Comparison of ENCODE assay signal across 10 cellular contexts in genomic region chr7:101201695-101202602, GRCh38. TPM values are rescaled to one million over a fixed set of nuclear protein-coding genes. Genes with fewer than 3 reads are reported as not detected.
A peak's percentile ranks its signal among the peaks of the same experiment; 100 is the strongest.
DNase-seq lines count a peak whose midpoint lies in the region; ATAC-seq and TF ChIP-seq lines count a peak whose summit lies in the region.
"Had no signal": no experiment of that assay in that cellular context is flagged by ENCODE, and none has a peak within 500 bp of the region (broad histone marks: within the 10 kb centered on the region; RNA-seq: fewer than 3 reads in every experiment).

No MANE protein-coding gene starts in this region.

- no peaks in the 10 kb centered on the region for H3K9me3 ChIP-seq in Caco-2
- no peaks in the 10 kb centered on the region for H3K9me3 ChIP-seq in liver (ENCODE audit: control insufficient read depth in 4 of 4, low read length in 3 of 4)

- H3K4me1 Mint-ChIP-seq in Caco-2 (ENCODE audit: low read depth, unreplicated experiment) = peaks cover 14% of the 10 kb centered on the region
- peaks cover 14% of the 10 kb centered on the region for H3K4me1 Mint-ChIP-seq in activated T-helper 17 cell treated with anti-CD3 and anti-CD28 coated beads, Interleukin-2, amount 50 U/mL, for 72 hours

- no peak overlapping the region for H3K4me3 ChIP-seq in Caco-2 (ENCODE audit: low read depth, low read length)
- H3K4me3 ChIP-seq in liver (ENCODE audit: low read depth in 1 of 3, low read length in 3 of 3) = peak overlapping the region in 2 of 3 donors; percentile 30 to 57

- H3K9me3 Mint-ChIP-seq in Caco-2 (ENCODE audit: unreplicated experiment) = no peaks in the 10 kb centered on the region
- no peaks in the 10 kb centered on the region for H3K9me3 Mint-ChIP-seq in activated T-helper 17 cell treated with anti-CD3 and anti-CD28 coated beads, Interleukin-2, amount 50 U/mL, for 72 hours
- H3K9me3 Mint-ChIP-seq: activated naive CD4-positive, alpha-beta T cell treated with anti-CD3 and anti-CD28 coated beads for 36 hours had no signal

- BruUV-seq in Caco-2 (replicated peaks; lab: Mats Ljungman, UMichigan) = no TSS peak

- H3K4me1 ChIP-seq in Caco-2 (peaks cover 20% of the 10 kb centered on the region), liver (ENCODE audit: control insufficient read depth in 4 of 4, insufficient read depth in 4 of 4, low read length in 3 of 4) (peaks cover 2 to 27% (median 15%) of the 10 kb centered on the region in 4 donors)

- 15% methylated on average over 75 of the region's 75 CpGs for WGBS in liver

- peaks cover 6% of the 10 kb centered on the region for H3K36me3 Mint-ChIP-seq in Caco-2 (ENCODE audit: insufficient read depth, unreplicated experiment)
- peaks cover 12% of the 10 kb centered on the region for H3K36me3 Mint-ChIP-seq in activated T-helper 17 cell treated with anti-CD3 and anti-CD28 coated beads, Interleukin-2, amount 50 U/mL, for 72 hours (ENCODE audit: low read depth)

- TF ChIP-seq RAD21 in liver (IDR thresholded peaks at IDR 0.05) = no peak

- TF ChIP-seq CTCF in Caco-2 (IDR thresholded peaks at IDR 0.05; ENCODE audit: insufficient read depth in 1 of 2, low read depth in 1 of 2, low read length in 1 of 2, severe bottlenecking in 1 of 2, unreplicated experiment in 1 of 2) (no peak), liver (IDR thresholded peaks at IDR 0.05; ENCODE audit: low read depth, low read length, missing input control) (no peak)

- no peaks in the 10 kb centered on the region; the same call in 1 of the 2 replicates for H3K36me3 ChIP-seq in Caco-2 (ENCODE audit: control insufficient read depth, insufficient read depth, low read length)
- peaks cover 0 to 9% (median 4%) of the 10 kb centered on the region in 4 donors for H3K36me3 ChIP-seq in liver (ENCODE audit: control insufficient read depth in 4 of 4, insufficient read depth in 3 of 4, low read depth in 1 of 4, low read length in 3 of 4)

- CTCF ChIA-PET in Caco-2 (lab: Charles Lee) = interaction anchor here (2.5 kb wide), 1 partner anchor 10 kb away, joined by 12 read pairs; no protein-coding TSS in a partner anchor

- H3K27ac ChIP-seq in liver (ENCODE audit: low read depth in 1 of 2, low read length in 2 of 2) = peak overlapping the region; percentile 23 to 65

- no peak for DNase-seq in Caco-2
- DNase-seq in HCEC 1CT = no peak
- DNase-seq in activated CD4-positive, CD25-positive, alpha-beta regulatory T cell treated with anti-CD3 and anti-CD28 coated beads, Interleukin-2, amount 50 U/mL, for 72 hours = no peak
- DNase-seq in amygdala (lab: John Stamatoyannopoulos, UW) = no peak
- DNase-seq: activated naive CD4-positive, alpha-beta T cell treated with anti-CD3 and anti-CD28 coated beads for 36 hours; stimulated activated CD4-positive, alpha-beta T cell treated with anti-CD3 and anti-CD28 coated beads, Interleukin-4, amount 100 ng/mL, for 24 hours; T-helper 9 cell had no signal

- no peak overlapping the region for H3K9ac ChIP-seq in liver (ENCODE audit: low read depth in 1 of 2, low read length in 2 of 2)

- peak; percentile 28 for ATAC-seq in activated T-helper 17 cell treated with anti-CD3 and anti-CD28 coated beads, Interleukin-2, amount 50 U/mL, for 72 hours (replicated peaks)

- H3K27me3 ChIP-seq in Caco-2 (replicated peaks; ENCODE audit: control insufficient read depth, insufficient read depth, low read length) = no peaks in the 10 kb centered on the region
- no peaks in the 10 kb centered on the region for H3K27me3 ChIP-seq in liver (ENCODE audit: control insufficient read depth in 4 of 4, insufficient read depth in 4 of 4, low read length in 3 of 4)

- intact Hi-C loops in Caco-2 (cut with micrococcal nuclease; ENCODE audit: unreplicated experiment) = loop anchor here (1.0 to 2.0 kb wide), 3 partner anchors 17 to 51 kb away; partner anchors contain the start of gene ZNHIT1

- H3K4me3 Mint-ChIP-seq in Caco-2 (ENCODE audit: unreplicated experiment) = peak overlapping the region; percentile 70
- H3K4me3 Mint-ChIP-seq in activated T-helper 17 cell treated with anti-CD3 and anti-CD28 coated beads, Interleukin-2, amount 50 U/mL, for 72 hours = no peak overlapping the region
- H3K4me3 Mint-ChIP-seq: activated naive CD4-positive, alpha-beta T cell treated with anti-CD3 and anti-CD28 coated beads for 36 hours had no signal

- POLR2A ChIA-PET in Caco-2 (lab: Charles Lee) = interaction anchor here (0.5 kb wide), 2 partner anchors 10 to 350 kb away, joined by 3 to 4 read pairs; partner anchors contain the start of gene SLC12A9

- peak overlapping the region; percentile 70 for H3K27ac Mint-ChIP-seq in Caco-2 (ENCODE audit: unreplicated experiment)
- no peak overlapping the region for H3K27ac Mint-ChIP-seq in activated T-helper 17 cell treated with anti-CD3 and anti-CD28 coated beads, Interleukin-2, amount 50 U/mL, for 72 hours
- H3K27ac Mint-ChIP-seq: activated naive CD4-positive, alpha-beta T cell treated with anti-CD3 and anti-CD28 coated beads for 36 hours had no signal

- no peaks in the 10 kb centered on the region for H3K27me3 Mint-ChIP-seq in Caco-2 (ENCODE audit: insufficient read depth, unreplicated experiment)
- H3K27me3 Mint-ChIP-seq in activated T-helper 17 cell treated with anti-CD3 and anti-CD28 coated beads, Interleukin-2, amount 50 U/mL, for 72 hours = peaks cover 16% of the 10 kb centered on the region

TF ChIP-seq in liver, 16 proteins besides CTCF, POLR2A, EP300 and RAD21:
- TF ChIP-seq FOXA1 (IDR thresholded peaks at IDR 0.05) (no peak), HNF4A (conservative IDR thresholded peaks at IDR 0.05) (peak in 1 of 2 donors; percentile 48), ATF3 (IDR thresholded peaks at IDR 0.05) (no peak), SP1 (IDR thresholded peaks at IDR 0.05) (peak; percentile 20)

RNA-seq across cellular contexts. Expression of gene MOGAT3, which starts 1.1 kb away (rescaled TPM):
- total RNA-seq in Caco-2 (2022) (6.3 and 8.1 TPM in 2 replicates), liver (1 to 10 TPM; 1.8 to 4.2 TPM)
- not detected for total RNA-seq in activated T-helper 17 cell treated with anti-CD3 and anti-CD28 coated beads, Interleukin-2, amount 50 U/mL, for 72 hours
- 1 to 10 TPM; 3.3 to 7.9 TPM for polyA plus RNA-seq in liver
- total RNA-seq: activated naive CD4-positive, alpha-beta T cell treated with anti-CD3 and anti-CD28 coated beads for 36 hours; mononuclear cell had no signal

RNA-seq across cellular contexts. Expression of gene PLOD3, which starts 15.4 kb away (rescaled TPM):
- total RNA-seq in Caco-2 (2022) (112 and 123 TPM in 2 replicates), liver (10 to 100 TPM; 19.4 to 32.1 TPM)
- total RNA-seq in activated T-helper 17 cell treated with anti-CD3 and anti-CD28 coated beads, Interleukin-2, amount 50 U/mL, for 72 hours = 10 to 100 TPM; 55.6 to 69.6 TPM
- polyA plus RNA-seq in liver = 10 to 100 TPM; 23.2 to 42.9 TPM

RNA-seq across cellular contexts. Expression of gene ZNHIT1, which starts 16.0 kb away (rescaled TPM):
- total RNA-seq in Caco-2 (2022) (64.0 and 66.2 TPM in 2 replicates), liver (10 to 100 TPM; 52.7 to 74.9 TPM)
- 10 to 100 TPM; 49.3 to 56.8 TPM for total RNA-seq in activated T-helper 17 cell treated with anti-CD3 and anti-CD28 coated beads, Interleukin-2, amount 50 U/mL, for 72 hours
- polyA plus RNA-seq in liver = 100 to 1,000 TPM; 110 to 149 TPM

RNA-seq across cellular contexts. Expression of gene NAT16, which starts 21.9 kb away (rescaled TPM):
- total RNA-seq in Caco-2 (2022) (0.19 TPM in 1 of 2 replicates, not detected in the other), liver (not detected)
- total RNA-seq in activated T-helper 17 cell treated with anti-CD3 and anti-CD28 coated beads, Interleukin-2, amount 50 U/mL, for 72 hours = not detected
- not detected for polyA plus RNA-seq in liver
- total RNA-seq: activated naive CD4-positive, alpha-beta T cell treated with anti-CD3 and anti-CD28 coated beads for 36 hours; mononuclear cell had no signal

RNA-seq across cellular contexts. Expression of gene CLDN15, which starts 35.7 kb away (rescaled TPM):
- 9.1 and 10.0 TPM in 2 replicates for total RNA-seq in Caco-2 (2022)
- total RNA-seq in activated T-helper 17 cell treated with anti-CD3 and anti-CD28 coated beads, Interleukin-2, amount 50 U/mL, for 72 hours = 10 to 100 TPM; 20.0 to 23.1 TPM
- 10 to 100 TPM in 1 of 2 donors, 1 to 10 TPM in 1; 5.2 to 12.4 TPM for total RNA-seq in liver
- polyA plus RNA-seq in liver = 1 to 10 TPM; 3.7 to 4.0 TPM
